ENCODE assay signal across 31 cellular contexts in genomic region chr9:16126042-16126441, GRCh38.
DNase-seq lines count a peak whose midpoint lies in the region; ATAC-seq, FAIRE-seq and TF ChIP-seq lines count a peak whose summit lies in the region.
"Had no signal": no experiment of that assay in that cellular context is flagged by ENCODE, and none has a peak within 500 bp of the region (broad histone marks: within the 10 kb centered on the region; RNA-seq: fewer than 3 reads in every experiment).

No MANE protein-coding gene starts in this region.

- H3K4me1 ChIP-seq in IMR-90 (ENCODE audit: control insufficient read depth, insufficient read depth, low read length): peaks cover 3% of the 10 kb centered on the region; the same call in 1 of the 2 replicates
- peaks cover 26% of the 10 kb centered on the region for H3K4me1 ChIP-seq in astrocyte (ENCODE audit: insufficient read depth, low read length)
- peaks cover 6% of the 10 kb centered on the region for H3K4me1 ChIP-seq in mesenchymal stem cell (ENCODE audit: control insufficient read depth, insufficient read depth, low read depth, low read length)
- H3K4me1 ChIP-seq in mucosa of descending colon (ENCODE audit: low read depth): no peaks in the 10 kb centered on the region
- H3K4me1 ChIP-seq: neural progenitor cell, right lobe of liver, testis had no signal

- H3K23ac ChIP-seq in IMR-90 (ENCODE audit: low read depth, low read length) (no peak overlapping the region), mesenchymal stem cell (ENCODE audit: low read length in 2 of 2) (no peak overlapping the region)

- peaks cover 5% of the 10 kb centered on the region for H3K9me3 Mint-ChIP-seq in astrocyte (ENCODE audit: unreplicated experiment)

- H3K4ac ChIP-seq in IMR-90 (ENCODE audit: low read depth, low read length) (no peak overlapping the region), mesenchymal stem cell (ENCODE audit: low read depth in 1 of 2, low read length in 2 of 2) (no peak overlapping the region)

- BruUV-seq in IMR-90 (replicated peaks; lab: Mats Ljungman, UMichigan): no TSS peak

- DNase-seq in Daoy (ENCODE audit: low read depth) (peak; percentile 28), IMR-90 (peak; percentile 40), astrocyte (ENCODE audit: low read depth) (peak; percentile 96), mesenchymal stem cell (peak; percentile 7), AML-193 (lab: John Stamatoyannopoulos, UW) (no peak), mucosa of descending colon (no peak), AG20443 (ENCODE audit: low spot score) (no peak)
- DNase-seq: activated CD4-positive, alpha-beta T cell treated with anti-CD3 and anti-CD28 coated beads, Interleukin-2, amount 50 U/mL, for 48 hours; activated gamma-delta T cell treated with Interleukin-2 at 50 U/mL for 16 hours; C1 segment of cervical spinal cord; COR-L47; DMS79; left cardiac atrium; mammary epithelial cell; NCI-H1048; NCI-H187 treated with DMSO at 0.1 percent for 48 hours; NCI-H2171 treated with DMSO at 0.1 percent for 48 hours; NCI-H524; NK-92 treated with Interleukin-12 subunit alpha and Interleukin-12 subunit beta, amount 100 ng/mL, for 24 hours; PC-9; right lobe of liver; Right ventricle myocardium superior; stimulated activated CD4-positive, alpha-beta T cell treated with anti-CD3 and anti-CD28 coated beads, Interleukin-4, amount 100 ng/mL, for 4 hours; SW 1271; testis had no signal

- H2BK15ac ChIP-seq in IMR-90 (ENCODE audit: low read depth, low read length) (no peak overlapping the region), mesenchymal stem cell (ENCODE audit: low read depth, poor library complexity, severe bottlenecking) (no peak overlapping the region)

- H3K9me3 ChIP-seq in IMR-90 (ENCODE audit: control insufficient read depth, insufficient read depth, low read length): peaks cover 3% of the 10 kb centered on the region; the same call in 1 of the 2 replicates
- peaks cover 2% of the 10 kb centered on the region for H3K9me3 ChIP-seq in astrocyte (ENCODE audit: insufficient read depth, low read depth, low read length)
- no peaks in the 10 kb centered on the region for H3K9me3 ChIP-seq in mesenchymal stem cell (ENCODE audit: control insufficient read depth, low read length)
- no peaks in the 10 kb centered on the region for H3K9me3 ChIP-seq in mucosa of descending colon
- H3K9me3 ChIP-seq: right lobe of liver, testis had no signal

- TF ChIP-seq POLR2A in IMR-90 (IDR thresholded peaks at IDR 0.05; ENCODE audit: low read depth, low read length): no peak

- H3K4me3 ChIP-seq in IMR-90 (ENCODE audit: insufficient read depth, low read depth, low read length) (no peak overlapping the region), astrocyte (ENCODE audit: insufficient read depth, low read depth, low read length) (no peak overlapping the region), mesenchymal stem cell (ENCODE audit: insufficient read depth in 1 of 2, low read depth in 1 of 2, low read length in 2 of 2) (no peak overlapping the region), mucosa of descending colon (no peak overlapping the region)
- H3K4me3 ChIP-seq: neural progenitor cell, PC-9, right lobe of liver, testis had no signal

- H2AK9ac ChIP-seq in IMR-90 (replicated peaks; ENCODE audit: low read depth, low read length, poor library complexity): no peak overlapping the region

- H3K79me1 ChIP-seq in IMR-90 (ENCODE audit: low read depth in 1 of 2, low read length in 2 of 2): no peaks in the 10 kb centered on the region
- H3K79me1 ChIP-seq in mesenchymal stem cell (replicated peaks; ENCODE audit: low read length, poor library complexity, severe bottlenecking): no peaks in the 10 kb centered on the region

- intact Hi-C loops in IMR-90 (cut with micrococcal nuclease): no loop called here
- intact Hi-C loops in mucosa of descending colon (cut with DNase I, micrococcal nuclease): no loop called here

- dilution Hi-C loops in IMR-90 (cut with HindIII; ENCODE audit: low sequenced_read_pairs, unreplicated experiment): no loop called here

- no peaks in the 10 kb centered on the region for H3K79me2 ChIP-seq in astrocyte (ENCODE audit: insufficient read depth, low read length)

- no peaks in the 10 kb centered on the region; the same call in 1 of the 2 replicates for H3K9me1 ChIP-seq in IMR-90 (ENCODE audit: insufficient read depth, low read length)

- no CpG with 5 or more reads among the region's 2 CpGs for WGBS in IMR-90 (ENCODE audit: extremely low coverage in 2 of 2, insufficient read length in 1 of 2), 2 experiments
- 98% methylated on average over 2 of the region's 2 CpGs for WGBS in mesenchymal stem cell

- H3K4me2 ChIP-seq in IMR-90 (ENCODE audit: low read depth, low read length): no peak overlapping the region
- H3K4me2 ChIP-seq in astrocyte (ENCODE audit: low read length): peak overlapping the region; percentile 42
- H3K4me2 ChIP-seq in mesenchymal stem cell (ENCODE audit: low read length, poor library complexity, severe bottlenecking): no peak overlapping the region
- H3K4me2 ChIP-seq: neural progenitor cell, PC-9 had no signal

- no peak overlapping the region for H4K5ac ChIP-seq in IMR-90 (ENCODE audit: low read depth, low read length)

- H3K14ac ChIP-seq in IMR-90 (replicated peaks; ENCODE audit: low read depth, low read length) (no peak overlapping the region), mesenchymal stem cell (ENCODE audit: low read length in 2 of 2) (no peak overlapping the region)

- H3K36me3 ChIP-seq in IMR-90 (ENCODE audit: control insufficient read depth, insufficient read depth, low read length) (no peaks in the 10 kb centered on the region), astrocyte (ENCODE audit: insufficient read depth, low read length) (no peaks in the 10 kb centered on the region), mesenchymal stem cell (ENCODE audit: control insufficient read depth in 1 of 2, insufficient read depth in 2 of 2, low read depth in 1 of 2, low read length in 2 of 2) (no peaks in the 10 kb centered on the region), mucosa of descending colon (ENCODE audit: low read depth) (no peaks in the 10 kb centered on the region)
- H3K36me3 ChIP-seq: neural progenitor cell, right lobe of liver had no signal

- POLR2A ChIA-PET in IMR-90 (lab: Charles Lee; ENCODE audit: unreplicated experiment): no interaction called here

- no peak overlapping the region for H3K4me3 Mint-ChIP-seq in astrocyte (ENCODE audit: unreplicated experiment)
- H3K4me3 Mint-ChIP-seq: neural progenitor cell; stimulated activated memory B cell treated with anti-CD40 and anti-IgM and Interleukin-4, amounts not matched to agents 10 μg/mL and 1 μg/mL and 100 μg/mL, for 72 hours; WTC11 had no signal

- no peak overlapping the region for H2BK20ac ChIP-seq in IMR-90 (ENCODE audit: low read depth, low read length)

- H3K36me3 Mint-ChIP-seq in astrocyte (ENCODE audit: low read depth, unreplicated experiment): peaks cover 6% of the 10 kb centered on the region
- H3K36me3 Mint-ChIP-seq: neural progenitor cell; stimulated activated memory B cell treated with anti-CD40 and anti-IgM and Interleukin-4, amounts not matched to agents 10 μg/mL and 1 μg/mL and 100 μg/mL, for 72 hours; WTC11 had no signal

- ATAC-seq in IMR-90 (ENCODE audit: low read depth): no peak
- ATAC-seq in HG03469 (IDR thresholded peaks at IDR 0.05; ENCODE audit: unreplicated experiment): no peak
- ATAC-seq in mucosa of descending colon: no peak
- ATAC-seq: HepG2; left cardiac atrium; right lobe of liver; stimulated activated memory B cell treated with anti-CD40 and anti-IgM and Interleukin-4, amounts not matched to agents 10 μg/mL and 1 μg/mL and 100 μg/mL, for 72 hours; WTC11 had no signal

- in situ Hi-C loops in IMR-90 (cut with MboI; ENCODE audit: low sequenced_read_pairs): no loop called here

- H2BK12ac ChIP-seq in mesenchymal stem cell (ENCODE audit: low read length in 2 of 2): no peak overlapping the region

- TF ChIP-seq CTCF in IMR-90 (conservative IDR thresholded peaks at IDR 0.05; ENCODE audit: low read depth, low read length) (no peak), astrocyte (IDR thresholded peaks at IDR 0.05; ENCODE audit: insufficient read depth, low read depth, low read length) (no peak), mucosa of descending colon (IDR thresholded peaks at IDR 0.05) (no peak)

- no peak overlapping the region for H2BK120ac ChIP-seq in IMR-90 (ENCODE audit: low read depth, low read length)
- H2BK120ac ChIP-seq in mesenchymal stem cell (ENCODE audit: low read depth, low read length): no peak overlapping the region

- FAIRE-seq in astrocyte (lab: Jason Lieb, UNC): peak; percentile 64
- FAIRE-seq: frontal cortex, HepG2 had no signal

- H3K27ac ChIP-seq in IMR-90 (ENCODE audit: insufficient read depth, low read length) (no peak overlapping the region), astrocyte (ENCODE audit: low read depth, low read length) (peak overlapping the region; percentile 84), mesenchymal stem cell (ENCODE audit: low read length, poor library complexity, severe bottlenecking) (no peak overlapping the region)
- H3K27ac ChIP-seq: neural progenitor cell, PC-9, right lobe of liver, testis had no signal

- H2AK5ac ChIP-seq in IMR-90 (ENCODE audit: low read depth, low read length) (no peak overlapping the region), mesenchymal stem cell (ENCODE audit: low read length, severe bottlenecking) (no peak overlapping the region)

- H3K4me1 Mint-ChIP-seq in astrocyte (ENCODE audit: low read depth, unreplicated experiment): peaks cover 28% of the 10 kb centered on the region
- H3K4me1 Mint-ChIP-seq: neural progenitor cell; stimulated activated memory B cell treated with anti-CD40 and anti-IgM and Interleukin-4, amounts not matched to agents 10 μg/mL and 1 μg/mL and 100 μg/mL, for 72 hours had no signal

- H3K56ac ChIP-seq in IMR-90 (ENCODE audit: extremely low read depth, insufficient read depth, low read length): no peak overlapping the region

- CTCF ChIA-PET in IMR-90 (lab: Yijun Ruan, JAX): no interaction called here

- H2AFZ ChIP-seq in IMR-90 (replicated peaks; ENCODE audit: low read length, poor library complexity) (no peak overlapping the region), astrocyte (ENCODE audit: low read depth, low read length) (no peak overlapping the region), mesenchymal stem cell (ENCODE audit: low read depth, low read length) (no peak overlapping the region)
- H2AFZ ChIP-seq: neural progenitor cell, PC-9 had no signal

- H3K27me3 ChIP-seq in IMR-90 (ENCODE audit: control insufficient read depth, insufficient read depth, low read length): no peaks in the 10 kb centered on the region
- H3K27me3 ChIP-seq in astrocyte (ENCODE audit: insufficient read depth, low read length): no peaks in the 10 kb centered on the region
- no peaks in the 10 kb centered on the region for H3K27me3 ChIP-seq in mesenchymal stem cell (ENCODE audit: control insufficient read depth in 1 of 2, insufficient read depth in 1 of 2, low read length in 2 of 2)
- H3K27me3 ChIP-seq: neural progenitor cell, right lobe of liver, testis had no signal

- H2BK5ac ChIP-seq in IMR-90 (ENCODE audit: low read depth, low read length, poor library complexity, severe bottlenecking) (no peak overlapping the region), mesenchymal stem cell (ENCODE audit: low read depth, low read length, poor library complexity, severe bottlenecking) (no peak overlapping the region)

- H4K8ac ChIP-seq in IMR-90 (ENCODE audit: low read depth in 2 of 2, low read length in 2 of 2) (no peak overlapping the region), mesenchymal stem cell (ENCODE audit: low read length) (no peak overlapping the region)

- H3K9ac ChIP-seq in IMR-90 (ENCODE audit: low read depth, low read length) (no peak overlapping the region), astrocyte (ENCODE audit: low read length) (peak overlapping the region; percentile 62), mesenchymal stem cell (ENCODE audit: low read length) (no peak overlapping the region)
- H3K9ac ChIP-seq: neural progenitor cell had no signal

- H4K91ac ChIP-seq in IMR-90 (ENCODE audit: insufficient read depth, low read depth, low read length): no peak overlapping the region
- H4K91ac ChIP-seq in mesenchymal stem cell (ENCODE audit: low read length): no peak overlapping the region

- H3K27me3 Mint-ChIP-seq in astrocyte (ENCODE audit: low read depth, unreplicated experiment): no peaks in the 10 kb centered on the region
- H3K27me3 Mint-ChIP-seq: stimulated activated memory B cell treated with anti-CD40 and anti-IgM and Interleukin-4, amounts not matched to agents 10 μg/mL and 1 μg/mL and 100 μg/mL, for 72 hours had no signal

- H4K20me1 ChIP-seq in IMR-90 (ENCODE audit: insufficient read depth, low read length) (no peaks in the 10 kb centered on the region), astrocyte (ENCODE audit: insufficient read depth, low read length) (no peaks in the 10 kb centered on the region)

- no peak for TF ChIP-seq RAD21 in IMR-90 (IDR thresholded peaks at IDR 0.05; ENCODE audit: low read length)

- H3K18ac ChIP-seq in IMR-90 (ENCODE audit: low read depth, low read length) (no peak overlapping the region), mesenchymal stem cell (ENCODE audit: low read depth in 1 of 2, low read length in 2 of 2) (no peak overlapping the region)

- H3K27ac Mint-ChIP-seq in astrocyte (ENCODE audit: unreplicated experiment): peak overlapping the region; percentile 26
- H3K27ac Mint-ChIP-seq: neural progenitor cell; stimulated activated memory B cell treated with anti-CD40 and anti-IgM and Interleukin-4, amounts not matched to agents 10 μg/mL and 1 μg/mL and 100 μg/mL, for 72 hours; WTC11 had no signal

Comparison
In these comparisons a context has a peak if more than half of its experiments do, and no peak if none do; other contexts are left out.
1. DNase-seq: peak in Daoy (single experiment), IMR-90 (single experiment), astrocyte (single experiment) and mesenchymal stem cell (single experiment); none in AML-193 (0 of 2), mucosa of descending colon (0 of 3) and AG20443 (single experiment).